9 cellular contexts compared by ENCODE assay signal in the genomic region with DNA sequence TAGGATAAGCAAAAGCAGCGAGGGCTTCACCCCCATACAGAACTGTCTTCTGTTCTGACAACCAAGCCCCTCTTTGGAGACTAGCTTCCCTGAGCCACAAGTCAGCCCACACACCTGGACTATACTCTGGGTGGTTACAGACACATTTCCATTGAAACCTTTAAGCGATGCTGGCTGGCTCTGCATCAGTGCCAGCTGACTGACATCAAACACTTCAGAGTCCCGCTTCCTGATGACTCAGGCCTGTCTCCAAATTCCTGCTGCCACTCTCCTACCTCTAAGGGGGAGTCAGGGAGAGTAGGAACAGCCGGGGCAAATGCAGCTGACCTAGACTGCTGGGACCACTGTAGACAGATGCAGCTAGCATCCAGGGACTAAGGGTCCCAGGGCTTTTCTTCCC. TPM values are rescaled to one million over a fixed set of nuclear protein-coding genes. Genes with fewer than 3 reads are reported as not detected.
DNase-seq lines count a peak whose midpoint lies in the region; ATAC-seq and TF ChIP-seq lines count a peak whose summit lies in the region.
"Had no signal": no experiment of that assay in that cellular context is flagged by ENCODE, and none has a peak within 500 bp of the region (broad histone marks: within the 10 kb centered on the region; RNA-seq: fewer than 3 reads in every experiment).

No MANE protein-coding gene starts in this region.

- no peak overlapping the region for H4K5ac ChIP-seq in IMR-90 (ENCODE audit: low read depth, low read length)

- no peak overlapping the region for H2BK5ac ChIP-seq in IMR-90 (ENCODE audit: low read depth, low read length, poor library complexity, severe bottlenecking)

- TF ChIP-seq CTCF in IMR-90 (conservative IDR thresholded peaks at IDR 0.05; ENCODE audit: low read depth, low read length) (no peak), ascending aorta (IDR thresholded peaks at IDR 0.05) (no peak), kidney epithelial cell (IDR thresholded peaks at IDR 0.05; ENCODE audit: insufficient read depth, low read length, poor library complexity, severe bottlenecking) (no peak)

- no peak overlapping the region for H2BK15ac ChIP-seq in IMR-90 (ENCODE audit: low read depth, low read length)

- H3K18ac ChIP-seq in IMR-90 (ENCODE audit: low read depth, low read length) = no peak overlapping the region

- intact Hi-C loops in IMR-90 (cut with micrococcal nuclease) (loop anchor here (2.0 kb wide), 1 partner anchor 32 kb away; no protein-coding TSS in a partner anchor), ascending aorta (cut with DNase I) (loop anchor here (2.0 kb wide), 1 partner anchor 60 kb away; a partner anchor contains a TSS)

- H3K27me3 ChIP-seq in IMR-90 (ENCODE audit: control insufficient read depth, insufficient read depth, low read length) = no peaks in the 10 kb centered on the region
- H3K27me3 ChIP-seq in ascending aorta = no peaks in the 10 kb centered on the region
- no peaks in the 10 kb centered on the region for H3K27me3 ChIP-seq in kidney epithelial cell (ENCODE audit: control insufficient read depth, insufficient read depth, low read length)
- H3K27me3 ChIP-seq: ovary had no signal

- H3K4me2 ChIP-seq in IMR-90 (ENCODE audit: low read depth, low read length) = peak overlapping the region; percentile 14; the same call in 1 of the 2 replicates

- no TSS peak for BruUV-seq in IMR-90 (replicated peaks; lab: Mats Ljungman, UMichigan)

- peak; percentile 69 for ATAC-seq in IMR-90 (ENCODE audit: low read depth)
- no peak for ATAC-seq in HG03460 (IDR thresholded peaks at IDR 0.05; ENCODE audit: unreplicated experiment)
- ATAC-seq in HG03565 (IDR thresholded peaks at IDR 0.05; ENCODE audit: unreplicated experiment) = no peak

- H3K9me3 ChIP-seq in IMR-90 (ENCODE audit: control insufficient read depth, insufficient read depth, low read length) (no peaks in the 10 kb centered on the region), ascending aorta (no peaks in the 10 kb centered on the region)
- H3K9me3 ChIP-seq: ovary had no signal

- H3K4me3 ChIP-seq in IMR-90 (ENCODE audit: insufficient read depth, low read depth, low read length) (no peak overlapping the region), ascending aorta (no peak overlapping the region), kidney epithelial cell (ENCODE audit: low read depth, low read length) (no peak overlapping the region)
- H3K4me3 ChIP-seq: ovary had no signal

- H3K56ac ChIP-seq in IMR-90 (ENCODE audit: extremely low read depth, insufficient read depth, low read length) = no peak overlapping the region

- no peak overlapping the region for H4K8ac ChIP-seq in IMR-90 (ENCODE audit: low read depth in 2 of 2, low read length in 2 of 2)

- H3K14ac ChIP-seq in IMR-90 (replicated peaks; ENCODE audit: low read depth, low read length) = peak overlapping the region; percentile 39; the same call in 1 of the 2 replicates

- H3K27ac ChIP-seq in IMR-90 (ENCODE audit: insufficient read depth, low read length) = no peak overlapping the region
- H3K27ac ChIP-seq in ascending aorta = peak overlapping the region; percentile 69 to 74
- H3K27ac ChIP-seq: ovary had no signal

- peak overlapping the region; percentile 54 for H2AFZ ChIP-seq in IMR-90 (replicated peaks; ENCODE audit: low read length, poor library complexity)

- H3K79me1 ChIP-seq in IMR-90 (ENCODE audit: low read depth in 1 of 2, low read length in 2 of 2) = peaks cover 7 to 43% of the 10 kb centered on the region in 2 experiments; a peak in 3 of 4 replicates

- peak; percentile 43 for DNase-seq in 8988T
- peak; percentile 56 for DNase-seq in IMR-90
- peak in 1 of 2 donors; percentile 82 for DNase-seq in ascending aorta (ENCODE audit: low spot score in 2 of 2)
- DNase-seq in kidney epithelial cell (ENCODE audit: low read depth) = peak; percentile 45
- no peak for DNase-seq in effector CD8-positive, alpha-beta T cell (lab: John Stamatoyannopoulos, UW)
- no peak for DNase-seq in T-helper 1 cell

- H2AK5ac ChIP-seq in IMR-90 (ENCODE audit: low read depth, low read length) = no peak overlapping the region

- WGBS in IMR-90 (ENCODE audit: extremely low coverage in 2 of 2, insufficient read length in 1 of 2), 2 experiments = no CpG with 5 or more reads among the region's 4 CpGs

- H2AK9ac ChIP-seq in IMR-90 (replicated peaks; ENCODE audit: low read depth, low read length, poor library complexity) = peak overlapping the region; percentile 23

- in situ Hi-C loops in IMR-90 (cut with MboI; ENCODE audit: low sequenced_read_pairs) = no loop called here

- H3K4me1 ChIP-seq in IMR-90 (ENCODE audit: control insufficient read depth, insufficient read depth, low read length) = peaks cover 18% of the 10 kb centered on the region
- peaks cover 12 to 48% of the 10 kb centered on the region in 2 donors for H3K4me1 ChIP-seq in ascending aorta

- H3K9ac ChIP-seq in IMR-90 (ENCODE audit: low read depth, low read length) = no peak overlapping the region

- peaks cover 13% of the 10 kb centered on the region for H3K9me1 ChIP-seq in IMR-90 (ENCODE audit: insufficient read depth, low read length)

- TF ChIP-seq RAD21 in IMR-90 (IDR thresholded peaks at IDR 0.05; ENCODE audit: low read length) = no peak

- no peak overlapping the region for H3K4ac ChIP-seq in IMR-90 (ENCODE audit: low read depth, low read length)

- H2BK20ac ChIP-seq in IMR-90 (ENCODE audit: low read depth, low read length) = no peak overlapping the region

- dilution Hi-C loops in IMR-90 (cut with HindIII; ENCODE audit: low sequenced_read_pairs, unreplicated experiment) = no loop called here

- H2BK120ac ChIP-seq in IMR-90 (ENCODE audit: low read depth, low read length) = no peak overlapping the region

- H3K23ac ChIP-seq in IMR-90 (ENCODE audit: low read depth, low read length) = no peak overlapping the region

- H3K36me3 ChIP-seq in IMR-90 (ENCODE audit: control insufficient read depth, insufficient read depth, low read length) (no peaks in the 10 kb centered on the region), ascending aorta (no peaks in the 10 kb centered on the region), kidney epithelial cell (ENCODE audit: control insufficient read depth, insufficient read depth, low read length) (no peaks in the 10 kb centered on the region)
- H3K36me3 ChIP-seq: ovary had no signal

- CTCF ChIA-PET in IMR-90 (lab: Yijun Ruan, JAX) = no interaction called here

- peaks cover 34% of the 10 kb centered on the region; the same call in 1 of the 2 replicates for H4K20me1 ChIP-seq in IMR-90 (ENCODE audit: insufficient read depth, low read length)

- POLR2A ChIA-PET in IMR-90 (lab: Charles Lee; ENCODE audit: unreplicated experiment) = no interaction called here

- TF ChIP-seq POLR2A in IMR-90 (IDR thresholded peaks at IDR 0.05; ENCODE audit: low read depth, low read length) = no peak

- H4K91ac ChIP-seq in IMR-90 (ENCODE audit: insufficient read depth, low read depth, low read length) = no peak overlapping the region

TF ChIP-seq in IMR-90, 13 proteins besides CTCF, POLR2A, EP300 and RAD21:
- 0 out of 2 replicates have a peak, but pooled peaks have one; percentile 54 for TF ChIP-seq FOS (IDR thresholded peaks at IDR 0.05; ENCODE audit: low read depth, low read length)
- TF ChIP-seq MAZ (IDR thresholded peaks at IDR 0.05; ENCODE audit: borderline replicate concordance, low read depth, low read length) = no peak

RNA-seq across cellular contexts. Expression of a gene that starts 59.4 kb away (rescaled TPM):
- total RNA-seq in IMR-90 (2012; rRNA removed) = 56.1 and 61.4 TPM in 2 replicates
- 66.0 and 80.7 TPM in 2 replicates for polyA plus RNA-seq in IMR-90 (2012; rRNA removed)
- polyA plus RNA-seq in IMR-90 (2012; cell fraction: cytosol; rRNA removed) = 76.2 and 95.1 TPM in 2 replicates
- 22.3 and 55.0 TPM in 2 replicates for polyA plus RNA-seq in IMR-90 (2012; cell fraction: nucleus; rRNA removed; ENCODE audit: low replicate concordance)
- total RNA-seq in ascending aorta = 53.4 TPM
- total RNA-seq in kidney epithelial cell = 27.3 and 29.9 TPM in 2 replicates

Comparison
In these comparisons a context has a peak if more than half of its experiments do, and no peak if none do; other contexts are left out.
1. DNase-seq: peak in 8988T (single experiment), IMR-90 (single experiment) and kidney epithelial cell (single experiment); none in effector CD8-positive, alpha-beta T cell (single experiment) and T-helper 1 cell (0 of 5).